In genomic region chr13:27367570-27367969, GRCh38 we compare ENCODE assay signal across 15 cellular contexts.
"Had no signal": no experiment of that assay in that cellular context is flagged by ENCODE, and none has a peak within 500 bp of the region (broad histone marks: within the 10 kb centered on the region; RNA-seq: fewer than 3 reads in every experiment).

No MANE protein-coding gene starts in this region.

- ATAC-seq: activated naive CD8-positive, alpha-beta T cell treated with anti-CD3 and anti-CD28 coated beads, Interleukin-2, amount 50 U/mL, for 24 hours; activated T-helper 17 cell treated with anti-CD3 and anti-CD28 coated beads, Interleukin-2, amount 50 U/mL, for 72 hours; gastrocnemius medialis; heart right ventricle; left cardiac atrium had no signal

- DNase-seq: activated CD4-positive, alpha-beta T cell treated with anti-CD3 and anti-CD28 coated beads, Interleukin-2, amount 50 U/mL, for 1 hour; activated CD4-positive, CD25-positive, alpha-beta regulatory T cell; activated naive CD4-positive, alpha-beta T cell treated with anti-CD3 and anti-CD28 coated beads for 36 hours; activated naive CD8-positive, alpha-beta T cell treated with anti-CD3 and anti-CD28 coated beads, Interleukin-2, amount 50 U/mL, for 24 hours; dermis blood vessel endothelial cell; endodermal cell; gastrocnemius medialis; heart right ventricle; left cardiac atrium; sigmoid colon; spleen; stomach; testis; upper lobe of left lung had no signal
